ENCODE assay signal across 1 cellular context in the genomic region with DNA sequence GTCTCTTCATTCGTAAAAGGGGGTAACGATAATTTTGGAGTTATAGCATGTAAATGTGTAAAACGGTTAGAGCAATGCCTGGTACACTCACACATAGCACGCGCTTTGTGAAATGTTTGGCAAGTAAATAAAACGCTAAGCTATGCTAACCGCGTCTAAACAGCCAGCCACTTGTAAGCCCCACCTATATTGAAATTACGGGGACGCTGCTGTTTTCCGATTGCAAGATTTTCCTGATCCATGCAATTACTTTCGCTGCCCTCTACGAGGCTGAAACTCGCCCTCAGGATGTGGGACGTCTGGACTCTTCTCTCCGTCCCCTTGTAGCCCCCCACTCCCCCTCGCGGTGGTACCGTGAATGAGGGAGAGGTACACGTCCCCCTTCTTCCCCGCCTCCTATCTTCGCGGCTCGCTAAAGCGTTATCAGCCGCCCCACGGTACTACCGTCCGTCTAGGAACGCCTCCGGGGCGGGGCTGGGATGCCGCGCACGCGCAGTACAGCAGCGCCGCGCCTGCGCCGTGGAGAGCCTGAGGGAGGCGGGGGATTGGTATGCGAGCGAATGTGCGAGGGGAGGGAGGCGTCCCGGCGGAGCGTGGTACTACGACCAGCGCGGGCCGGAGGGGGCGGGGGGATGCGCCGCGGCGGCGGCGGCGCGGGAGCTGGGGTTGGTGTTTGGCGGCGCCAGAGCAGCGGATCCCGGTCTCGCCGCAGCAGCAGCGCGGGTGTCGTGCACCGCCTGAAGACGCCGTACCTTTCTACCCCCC.
TF ChIP-seq lines count a peak whose summit lies in the region.

TSS of gene STIM2 (plus strand) at position 685 of the 765 bp plus-strand sequence.

TF ChIP-seq in HepG2, 621 proteins besides CTCF, POLR2A, EP300 and RAD21 (continued from another document):
- TF ChIP-seq, protein P1, sequence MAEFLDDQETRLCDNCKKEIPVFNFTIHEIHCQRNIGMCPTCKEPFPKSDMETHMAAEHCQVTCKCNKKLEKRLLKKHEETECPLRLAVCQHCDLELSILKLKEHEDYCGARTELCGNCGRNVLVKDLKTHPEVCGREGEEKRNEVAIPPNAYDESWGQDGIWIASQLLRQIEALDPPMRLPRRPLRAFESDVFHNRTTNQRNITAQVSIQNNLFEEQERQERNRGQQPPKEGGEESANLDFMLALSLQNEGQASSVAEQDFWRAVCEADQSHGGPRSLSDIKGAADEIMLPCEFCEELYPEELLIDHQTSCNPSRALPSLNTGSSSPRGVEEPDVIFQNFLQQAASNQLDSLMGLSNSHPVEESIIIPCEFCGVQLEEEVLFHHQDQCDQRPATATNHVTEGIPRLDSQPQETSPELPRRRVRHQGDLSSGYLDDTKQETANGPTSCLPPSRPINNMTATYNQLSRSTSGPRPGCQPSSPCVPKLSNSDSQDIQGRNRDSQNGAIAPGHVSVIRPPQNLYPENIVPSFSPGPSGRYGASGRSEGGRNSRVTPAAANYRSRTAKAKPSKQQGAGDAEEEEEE (CRISPR knock-in tag; IDR thresholded peaks at IDR 0.05; ENCODE audit: borderline replicate concordance), result no peak
- peak; percentile 40; the same call in 1 of the 2 replicates for TF ChIP-seq KDM5B (CRISPR knock-in tag; IDR thresholded peaks at IDR 0.05; ENCODE audit: borderline replicate concordance)
- TF ChIP-seq BORCS8-MEF2B (CRISPR knock-in tag; IDR thresholded peaks at IDR 0.05), result peak; percentile 69; the same call in 1 of the 2 replicates
- TF ChIP-seq ZFAT (CRISPR knock-in tag; conservative IDR thresholded peaks at IDR 0.05), result no peak
- no peak for TF ChIP-seq AGO2 (optimal IDR thresholded peaks at IDR 0.05; ENCODE audit: low read depth, low read length)
- TF ChIP-seq ZNF569 (CRISPR knock-in tag; IDR thresholded peaks at IDR 0.05; ENCODE audit: borderline replicate concordance), result no peak
TF ChIP-seq in HepG2: peak in this region for 200.
